ENCODE assay signal across 1 cellular context in the genomic region with DNA sequence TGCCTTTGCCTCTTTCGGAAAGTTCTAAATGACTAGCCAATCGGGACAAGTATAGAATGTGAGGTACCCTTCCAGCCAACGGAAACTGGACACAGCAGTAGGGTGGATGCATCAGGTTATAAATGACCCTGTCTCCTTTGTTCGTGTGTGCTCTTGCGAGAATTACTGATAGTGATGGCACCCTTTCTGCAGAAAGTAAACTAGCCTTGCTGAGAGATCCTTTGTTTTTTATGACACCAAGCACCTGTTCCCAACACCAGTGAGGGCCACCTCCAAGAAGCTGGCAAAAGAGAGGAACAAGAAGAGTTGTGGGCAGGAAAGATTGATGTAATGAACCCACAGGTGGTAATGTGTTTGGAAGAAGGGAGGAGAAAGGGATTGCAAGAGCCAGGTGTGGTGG.
TF ChIP-seq lines count a peak whose summit lies in the region.

No MANE protein-coding gene starts in this region.

TF ChIP-seq in GM12878, 131 proteins besides CTCF, POLR2A, EP300 and RAD21 (continued from another document):
- TF ChIP-seq PML (IDR thresholded peaks at IDR 0.05; ENCODE audit: low read length) (no peak), SIN3A (IDR thresholded peaks at IDR 0.05; ENCODE audit: low read depth, low read length) (no peak)
